ENCODE assay signal across 1 cellular context in genomic region chr19:21028969-21029268, GRCh38.
TF ChIP-seq lines count a peak whose summit lies in the region.

No MANE protein-coding gene starts in this region.

TF ChIP-seq in GM23338, 12 proteins besides CTCF, POLR2A, EP300 and RAD21:
- TF ChIP-seq ETS1 (IDR thresholded peaks at IDR 0.05) (no peak), JUNB (IDR thresholded peaks at IDR 0.05; ENCODE audit: unreplicated experiment) (no peak), ZNF462 (CRISPR knock-in tag; IDR thresholded peaks at IDR 0.05) (no peak), REST (IDR thresholded peaks at IDR 0.05; ENCODE audit: unreplicated experiment) (no peak)
